Comparison of ENCODE assay signal across 19 cellular contexts in the genomic region with DNA sequence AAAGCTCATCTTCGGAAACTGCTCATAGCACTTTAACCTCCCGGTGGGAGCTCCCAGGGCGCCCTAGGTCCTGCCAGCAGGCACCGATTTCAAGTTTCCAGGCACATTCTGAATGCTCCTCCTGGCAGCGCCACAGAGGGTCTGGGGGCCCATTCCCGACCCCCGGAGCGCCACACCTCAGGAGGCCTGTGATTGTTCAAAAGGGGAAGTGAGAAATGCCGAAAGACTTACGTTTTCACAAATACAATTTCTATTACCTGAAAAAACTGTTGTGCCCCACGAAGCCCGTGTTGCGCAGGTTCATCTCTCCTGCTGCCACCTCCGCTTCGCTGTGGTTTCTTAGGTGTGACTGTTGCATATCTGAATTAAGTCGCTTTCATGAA. TPM values are rescaled to one million over a fixed set of nuclear protein-coding genes. Genes with fewer than 3 reads are reported as not detected.
"Had no signal": no experiment of that assay in that cellular context is flagged by ENCODE, and none has a peak within 500 bp of the region (broad histone marks: within the 10 kb centered on the region; RNA-seq: fewer than 3 reads in every experiment).

No MANE protein-coding gene starts in this region.

- H3K36me3 ChIP-seq: breast epithelium, gastrocnemius medialis, heart right ventricle, left lung, thoracic aorta had no signal

- H3K36me3 Mint-ChIP-seq: natural killer cell; stimulated activated effector memory CD8-positive, alpha-beta T cell treated with anti-CD3 and anti-CD28 coated beads, Interleukin-12 subunit alpha, Interleukin-12 subunit beta, amount 100 ng/mL, for 72 hours had no signal

- DNase-seq: activated CD4-positive, CD25-positive, alpha-beta regulatory T cell treated with anti-CD3 and anti-CD28 coated beads, Interleukin-2, amount 50 U/mL, for 72 hours; activated naive CD4-positive, alpha-beta T cell; aorta; gastrocnemius medialis; natural killer cell; SW 1271 had no signal

- H3K9me3 Mint-ChIP-seq: natural killer cell; stimulated activated effector memory CD8-positive, alpha-beta T cell treated with anti-CD3 and anti-CD28 coated beads, Interleukin-12 subunit alpha, Interleukin-12 subunit beta, amount 100 ng/mL, for 72 hours had no signal

- H3K4me3 ChIP-seq: breast epithelium, gastrocnemius medialis, heart right ventricle, left lung, psoas muscle, thoracic aorta had no signal

- ATAC-seq: gastrocnemius medialis had no signal

- H3K9me3 ChIP-seq: breast epithelium, gastrocnemius medialis, heart right ventricle, left lung, psoas muscle, thoracic aorta had no signal

- H3K4me3 Mint-ChIP-seq: natural killer cell; stimulated activated effector memory CD8-positive, alpha-beta T cell treated with anti-CD3 and anti-CD28 coated beads, Interleukin-12 subunit alpha, Interleukin-12 subunit beta, amount 100 ng/mL, for 72 hours had no signal

- H3K4me1 Mint-ChIP-seq: natural killer cell; stimulated activated effector memory CD8-positive, alpha-beta T cell treated with anti-CD3 and anti-CD28 coated beads, Interleukin-12 subunit alpha, Interleukin-12 subunit beta, amount 100 ng/mL, for 72 hours had no signal

- H3K4me1 ChIP-seq: breast epithelium, gastrocnemius medialis, heart right ventricle, left lung, psoas muscle had no signal

- H3K27ac ChIP-seq: breast epithelium, gastrocnemius medialis, heart right ventricle, left lung, psoas muscle, thoracic aorta had no signal

- H3K27ac Mint-ChIP-seq: natural killer cell; stimulated activated effector memory CD8-positive, alpha-beta T cell treated with anti-CD3 and anti-CD28 coated beads, Interleukin-12 subunit alpha, Interleukin-12 subunit beta, amount 100 ng/mL, for 72 hours had no signal

RNA-seq across cellular contexts. Expression of a gene that starts 2.0 kb away (rescaled TPM):
- total RNA-seq: activated CD8-positive, alpha-beta memory T cell treated with anti-CD3 and anti-CD28 coated beads for 36 hours; aorta; dermis blood vessel endothelial cell; gastrocnemius medialis; left lung; natural killer cell; osteoblast; psoas muscle; T-helper 2 cell treated with Interferon-gamma antibody and Interleukin-4, amounts not matched to agents 100 ng/mL and 5 ng/mL, for 36 hours; thoracic aorta had no signal

RNA-seq across cellular contexts. Expression of a gene that starts 54.9 kb away (rescaled TPM):
- total RNA-seq: activated CD8-positive, alpha-beta memory T cell treated with anti-CD3 and anti-CD28 coated beads for 36 hours; aorta; breast epithelium; cerebellum; dermis blood vessel endothelial cell; gastrocnemius medialis; heart right ventricle; left lung; mucosa of gallbladder; natural killer cell; osteoblast; psoas muscle; T-helper 2 cell treated with Interferon-gamma antibody and Interleukin-4, amounts not matched to agents 100 ng/mL and 5 ng/mL, for 36 hours; thoracic aorta; urinary bladder had no signal
